ENCODE assay signal across 8 cellular contexts in the genomic region with DNA sequence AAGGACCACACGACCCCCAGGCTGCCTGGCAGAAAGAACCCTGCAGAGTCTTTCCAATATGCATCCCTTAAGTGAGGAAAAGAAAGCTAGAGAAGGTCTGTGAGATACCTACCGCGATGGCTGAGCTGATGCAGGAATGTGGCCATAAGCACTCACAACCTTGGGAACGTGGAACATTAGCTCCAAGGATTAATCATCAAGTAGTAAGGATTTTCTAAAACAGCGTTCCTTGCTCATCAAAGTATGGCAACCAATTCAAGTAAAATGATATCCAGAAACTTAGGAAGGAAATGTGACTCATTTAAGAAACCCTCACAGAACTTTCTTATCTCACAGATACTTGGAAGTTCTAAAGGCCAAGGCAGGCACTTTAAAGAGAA. TPM values are rescaled to one million over a fixed set of nuclear protein-coding genes. Genes with fewer than 3 reads are reported as not detected.
DNase-seq lines count a peak whose midpoint lies in the region; ATAC-seq, FAIRE-seq and TF ChIP-seq lines count a peak whose summit lies in the region.

No MANE protein-coding gene starts in this region.

- peaks cover 53% of the 10 kb centered on the region for H3K4me1 Mint-ChIP-seq in Caco-2 (ENCODE audit: low read depth, unreplicated experiment)
- H3K4me1 Mint-ChIP-seq in nephron = peaks cover 62% of the 10 kb centered on the region
- peaks cover 81% of the 10 kb centered on the region for H3K4me1 Mint-ChIP-seq in CD8-positive, alpha-beta T cell (ENCODE audit: low read depth)

- DNase-seq in Caco-2 (no peak), NCI-H226 (peak; percentile 76), choroid plexus epithelial cell (ENCODE audit: low read depth) (peak; percentile 68), urothelium cell line (ENCODE audit: low spot score) (no peak), NCI-H2029 (lab: John Stamatoyannopoulos, UW) (no peak)
- DNase-seq in activated effector memory CD4-positive, alpha-beta T cell treated with anti-CD3 and anti-CD28 coated beads, Interleukin-2, amount 50 U/mL, for 16 hours = no peak
- DNase-seq in CD8-positive, alpha-beta T cell = no peak

- H3K27ac ChIP-seq in CD8-positive, alpha-beta T cell (ENCODE audit: low read depth, low read length) = no peak overlapping the region

- ATAC-seq in CD8-positive, alpha-beta T cell = no peak

- H3K4me3 Mint-ChIP-seq in Caco-2 (ENCODE audit: unreplicated experiment) (peak overlapping the region; percentile 40), nephron (no peak overlapping the region)
- no peak overlapping the region for H3K4me3 Mint-ChIP-seq in CD8-positive, alpha-beta T cell

- H3K4me1 ChIP-seq in Caco-2 = peaks cover 78% of the 10 kb centered on the region
- H3K4me1 ChIP-seq in CD8-positive, alpha-beta T cell (ENCODE audit: insufficient read depth, low read length) = peaks cover 26% of the 10 kb centered on the region

- H3K9me3 Mint-ChIP-seq in Caco-2 (ENCODE audit: unreplicated experiment) = no peaks in the 10 kb centered on the region
- H3K9me3 Mint-ChIP-seq in nephron = peaks cover 6% of the 10 kb centered on the region
- no peaks in the 10 kb centered on the region for H3K9me3 Mint-ChIP-seq in CD8-positive, alpha-beta T cell

- BruUV-seq in Caco-2 (replicated peaks; lab: Mats Ljungman, UMichigan) = no TSS peak

- no peaks in the 10 kb centered on the region for H3K9me3 ChIP-seq in Caco-2
- H3K9me3 ChIP-seq in CD8-positive, alpha-beta T cell (ENCODE audit: low read length) = no peaks in the 10 kb centered on the region

- intact Hi-C loops in Caco-2 (cut with micrococcal nuclease; ENCODE audit: unreplicated experiment) = loop anchor here (1.0 kb wide), 1 partner anchor 9 kb away; no protein-coding TSS in a partner anchor
- intact Hi-C loops in CD8-positive, alpha-beta T cell (cut with DNase I, micrococcal nuclease) = no loop called here

- peaks cover 31% of the 10 kb centered on the region for H3K36me3 Mint-ChIP-seq in Caco-2 (ENCODE audit: insufficient read depth, unreplicated experiment)
- H3K36me3 Mint-ChIP-seq in nephron (ENCODE audit: low read depth) = peaks cover 9% of the 10 kb centered on the region
- H3K36me3 Mint-ChIP-seq in CD8-positive, alpha-beta T cell = no peaks in the 10 kb centered on the region

- no peaks in the 10 kb centered on the region for H3K36me3 ChIP-seq in Caco-2 (ENCODE audit: control insufficient read depth, insufficient read depth, low read length)
- H3K36me3 ChIP-seq in CD8-positive, alpha-beta T cell (ENCODE audit: insufficient read depth, low read length) = no peaks in the 10 kb centered on the region

- TF ChIP-seq CTCF in Caco-2 (IDR thresholded peaks at IDR 0.05; ENCODE audit: insufficient read depth in 1 of 2, low read depth in 1 of 2, low read length in 1 of 2, severe bottlenecking in 1 of 2, unreplicated experiment in 1 of 2) (no peak), choroid plexus epithelial cell (conservative IDR thresholded peaks at IDR 0.05; ENCODE audit: low read depth, low read length) (no peak), nephron (IDR thresholded peaks at IDR 0.05; ENCODE audit: unreplicated experiment in 3 of 3) (no peak)
- no peak for TF ChIP-seq CTCF in CD8-positive, alpha-beta T cell (IDR thresholded peaks at IDR 0.05)

- FAIRE-seq in urothelium cell line (lab: Jason Lieb, UNC) = no peak

- H3K27ac Mint-ChIP-seq in Caco-2 (ENCODE audit: unreplicated experiment) (peak overlapping the region; percentile 85), nephron (peak overlapping the region; percentile 10 to 59 (median 58))
- no peak overlapping the region for H3K27ac Mint-ChIP-seq in CD8-positive, alpha-beta T cell

- POLR2A ChIA-PET in Caco-2 (lab: Charles Lee) = interaction anchor here (0.5 to 0.9 kb wide), 2 partner anchors 13 to 19 kb away, joined by 4 to 5 read pairs; partner anchors contain the start of gene PACSIN2
- POLR2A ChIA-PET in CD8-positive, alpha-beta T cell (lab: Charles Lee) = no interaction called here

- H3K4me3 ChIP-seq in Caco-2 (ENCODE audit: low read depth, low read length) = no peak overlapping the region
- H3K4me3 ChIP-seq in choroid plexus epithelial cell (ENCODE audit: low read depth, low read length) = peak overlapping the region; percentile 8
- H3K4me3 ChIP-seq in CD8-positive, alpha-beta T cell (ENCODE audit: low read depth, low read length) = no peak overlapping the region

- CTCF ChIA-PET in Caco-2 (lab: Charles Lee) = no interaction called here
- CTCF ChIA-PET in CD8-positive, alpha-beta T cell (lab: Charles Lee) = interaction anchor here (1.8 kb wide), 1 partner anchor 32 kb away, joined by 5 read pairs; no protein-coding TSS in a partner anchor

- no peaks in the 10 kb centered on the region for H3K27me3 Mint-ChIP-seq in Caco-2 (ENCODE audit: insufficient read depth, unreplicated experiment)
- H3K27me3 Mint-ChIP-seq in nephron (ENCODE audit: low read depth) = no peaks in the 10 kb centered on the region
- H3K27me3 Mint-ChIP-seq in CD8-positive, alpha-beta T cell (ENCODE audit: low read depth) = no peaks in the 10 kb centered on the region

- H3K27me3 ChIP-seq in Caco-2 (replicated peaks; ENCODE audit: control insufficient read depth, insufficient read depth, low read length) = no peaks in the 10 kb centered on the region
- H3K27me3 ChIP-seq in CD8-positive, alpha-beta T cell (ENCODE audit: insufficient read depth, low read length) = no peaks in the 10 kb centered on the region

RNA-seq across cellular contexts. Expression of gene PACSIN2, which starts 12.8 kb away (rescaled TPM):
- 122 and 126 TPM in 2 replicates for total RNA-seq in Caco-2 (2022)
- 10 to 100 TPM; 16.8 to 18.5 TPM for total RNA-seq in CD8-positive, alpha-beta T cell

Comparison
In these comparisons a context has a peak if more than half of its experiments do, and no peak if none do; other contexts are left out.
1. DNase-seq: peak in NCI-H226 (single experiment) and choroid plexus epithelial cell (single experiment); none in Caco-2 (0 of 2), urothelium cell line (single experiment), activated effector memory CD4-positive, alpha-beta T cell treated with anti-CD3 and anti-CD28 coated beads, Interleukin-2, amount 50 U/mL, for 16 hours (single experiment), CD8-positive, alpha-beta T cell (0 of 7) and NCI-H2029 (single experiment).